In genomic region chr7:2109936-2110585, GRCh38 we compare ENCODE assay signal across 7 cellular contexts.
DNase-seq lines count a peak whose midpoint lies in the region; ATAC-seq and TF ChIP-seq lines count a peak whose summit lies in the region.

No MANE protein-coding gene starts in this region.

- peaks cover 32% of the 10 kb centered on the region for H3K4me1 ChIP-seq in PC-3 (ENCODE audit: insufficient read depth, low read length)

- TF ChIP-seq CTCF in PC-3 (conservative IDR thresholded peaks at IDR 0.05; ENCODE audit: low read depth, low read length): no peak

- DNase-seq in GOT3 (lab: John Stamatoyannopoulos, UW) (peak; percentile 34), PC-3 (peak; percentile 97), left colon (no peak)
- DNase-seq in activated naive CD8-positive, alpha-beta T cell treated with anti-CD3 and anti-CD28 coated beads, Interleukin-2, amount 10 ng/mL, durations not matched to agents 7 days and 5 days: no peak
- DNase-seq in stimulated activated CD8-positive, alpha-beta memory T cell treated with anti-CD3 and anti-CD28 coated beads, Interleukin-7, amount 100 ng/mL, for 48 hours (ENCODE audit: extremely low read depth in 1 of 2, low read depth in 1 of 2): peak; percentile 53 to 79

- H3K9me3 Mint-ChIP-seq in activated naive CD8-positive, alpha-beta T cell treated with anti-CD3 and anti-CD28 coated beads, Interleukin-2, amount 10 ng/mL, durations not matched to agents 7 days and 5 days: no peaks in the 10 kb centered on the region

- H3K27me3 ChIP-seq in PC-3 (ENCODE audit: low read length): no peaks in the 10 kb centered on the region

- TSS peak; percentile 79 for BruUV-seq in PC-3 (replicated peaks; lab: Mats Ljungman, UMichigan)

- H3K4me3 ChIP-seq in PC-3 (ENCODE audit: low read length): peak overlapping the region; percentile 7

- peak overlapping the region; percentile 63; the same call in 1 of the 2 replicates for H2AFZ ChIP-seq in PC-3 (ENCODE audit: low read length)

- H3K9ac ChIP-seq in PC-3 (ENCODE audit: low read length): peak overlapping the region; percentile 58

- H3K9me2 ChIP-seq in PC-3 (replicated peaks; ENCODE audit: low read length): no peaks in the 10 kb centered on the region

- H3K27ac ChIP-seq in PC-3 (ENCODE audit: low read length): peak overlapping the region; percentile 76

- H3K4me3 Mint-ChIP-seq in activated naive CD8-positive, alpha-beta T cell treated with anti-CD3 and anti-CD28 coated beads, Interleukin-2, amount 10 ng/mL, durations not matched to agents 7 days and 5 days: no peak overlapping the region

- no peaks in the 10 kb centered on the region for H3K9me3 ChIP-seq in PC-3 (ENCODE audit: low read length)

- POLR2A ChIA-PET in PC-3 (lab: Charles Lee; ENCODE audit: unreplicated experiment): no interaction called here
- POLR2A ChIA-PET in activated naive CD8-positive, alpha-beta T cell treated with anti-CD3 and anti-CD28 coated beads, Interleukin-2, amount 10 ng/mL, durations not matched to agents 7 days and 5 days (lab: Charles Lee): no interaction called here

- peak overlapping the region; percentile 62 for H3K4me2 ChIP-seq in PC-3 (ENCODE audit: low read length)

- H3K79me2 ChIP-seq in PC-3 (ENCODE audit: low read length): peaks cover 9% of the 10 kb centered on the region

- peak; percentile 96 for ATAC-seq in PC-3
- ATAC-seq in activated naive CD8-positive, alpha-beta T cell treated with anti-CD3 and anti-CD28 coated beads, Interleukin-2, amount 10 ng/mL, durations not matched to agents 7 days and 5 days (ENCODE audit: low read depth): peak; percentile 38
- ATAC-seq in left colon: peak; percentile 35
- no peak for ATAC-seq in HG03442 (IDR thresholded peaks at IDR 0.05; ENCODE audit: unreplicated experiment)
- ATAC-seq in GM18519 (IDR thresholded peaks at IDR 0.05; ENCODE audit: low FRiP score, unreplicated experiment): no peak

- intact Hi-C loops in PC-3 (cut with micrococcal nuclease) (loop anchor here (1.0 kb wide), 1 partner anchor 47 kb away; no protein-coding TSS in a partner anchor), left colon (cut with DNase I, micrococcal nuclease) (no loop called here)

- H3K27me3 Mint-ChIP-seq in activated naive CD8-positive, alpha-beta T cell treated with anti-CD3 and anti-CD28 coated beads, Interleukin-2, amount 10 ng/mL, durations not matched to agents 7 days and 5 days: no peaks in the 10 kb centered on the region

- H3K36me3 ChIP-seq in PC-3 (ENCODE audit: low read depth, low read length): no peaks in the 10 kb centered on the region

- H3K36me3 Mint-ChIP-seq in activated naive CD8-positive, alpha-beta T cell treated with anti-CD3 and anti-CD28 coated beads, Interleukin-2, amount 10 ng/mL, durations not matched to agents 7 days and 5 days: no peaks in the 10 kb centered on the region

- H4K20me1 ChIP-seq in PC-3 (ENCODE audit: low read length): no peaks in the 10 kb centered on the region

- no peak overlapping the region for H3K27ac Mint-ChIP-seq in activated naive CD8-positive, alpha-beta T cell treated with anti-CD3 and anti-CD28 coated beads, Interleukin-2, amount 10 ng/mL, durations not matched to agents 7 days and 5 days

- no peaks in the 10 kb centered on the region for H3F3A ChIP-seq in PC-3 (ENCODE audit: low read length, unreplicated experiment)

- H3K4me1 Mint-ChIP-seq in activated naive CD8-positive, alpha-beta T cell treated with anti-CD3 and anti-CD28 coated beads, Interleukin-2, amount 10 ng/mL, durations not matched to agents 7 days and 5 days: peaks cover 31% of the 10 kb centered on the region

- CTCF ChIA-PET in PC-3 (lab: Charles Lee): interaction anchor here (0.6 kb wide), 1 partner anchor 50 kb away, joined by 4 read pairs; no protein-coding TSS in a partner anchor

Comparison
In these comparisons a context has a peak if more than half of its experiments do, and no peak if none do; other contexts are left out.
1. DNase-seq: peak in GOT3 (single experiment), PC-3 (single experiment) and stimulated activated CD8-positive, alpha-beta memory T cell treated with anti-CD3 and anti-CD28 coated beads, Interleukin-7, amount 100 ng/mL, for 48 hours (2 of 2); none in activated naive CD8-positive, alpha-beta T cell treated with anti-CD3 and anti-CD28 coated beads, Interleukin-2, amount 10 ng/mL, durations not matched to agents 7 days and 5 days (single experiment) and left colon (0 of 2).
2. ATAC-seq: peak in PC-3 (single experiment), activated naive CD8-positive, alpha-beta T cell treated with anti-CD3 and anti-CD28 coated beads, Interleukin-2, amount 10 ng/mL, durations not matched to agents 7 days and 5 days (single experiment) and left colon (single experiment); none in HG03442 (single experiment) and GM18519 (single experiment).